Comparison of ENCODE assay signal across 19 cellular contexts in genomic region chrX:21975242-21975641, GRCh38. TPM values are rescaled to one million over a fixed set of nuclear protein-coding genes. Genes with fewer than 3 reads are reported as not detected.
DNase-seq lines count a peak whose midpoint lies in the region; ATAC-seq, FAIRE-seq and TF ChIP-seq lines count a peak whose summit lies in the region.
"Had no signal": no experiment of that assay in that cellular context is flagged by ENCODE, and none has a peak within 500 bp of the region (broad histone marks: within the 10 kb centered on the region; RNA-seq: fewer than 3 reads in every experiment).

No MANE protein-coding gene starts in this region.

- H3K56ac ChIP-seq in H9 (ENCODE audit: insufficient read length, low read depth, low read length), result no peak overlapping the region

- no peak overlapping the region for H4K5ac ChIP-seq in H9 (ENCODE audit: insufficient read length, low read depth, low read length)

- no peak for FAIRE-seq in frontal cortex (lab: Jason Lieb, UNC)
- FAIRE-seq: H54 had no signal

- no peaks in the 10 kb centered on the region for H3K36me3 ChIP-seq in rectal smooth muscle tissue (ENCODE audit: control insufficient read depth, insufficient read depth, low read length)

- H3K14ac ChIP-seq in H9 (ENCODE audit: insufficient read depth, low read length), result no peak overlapping the region

- peaks cover 26% of the 10 kb centered on the region for H3K4me1 Mint-ChIP-seq in CD4-positive, alpha-beta T cell (ENCODE audit: low read depth)
- H3K4me1 Mint-ChIP-seq in H9, result peaks cover 6 to 8% of the 10 kb centered on the region in 2 experiments; a peak in 1 of 4 replicates

- CTCF ChIA-PET in CD4-positive, alpha-beta T cell (lab: Charles Lee), result interaction anchor here (1.5 to 3.8 kb wide), 2 partner anchors 9 to 14 kb away, joined by 3 to 21 read pairs; no protein-coding TSS in a partner anchor

- no peak overlapping the region for H2BK120ac ChIP-seq in H9 (ENCODE audit: low read depth, low read length, poor library complexity, severe bottlenecking)

- no peaks in the 10 kb centered on the region for H3K9me3 ChIP-seq in CD4-positive, alpha-beta T cell (ENCODE audit: control insufficient read depth, low read length)
- H3K9me3 ChIP-seq in H9 (ENCODE audit: control insufficient read depth, low read depth, low read length), result no peaks in the 10 kb centered on the region
- H3K9me3 ChIP-seq: body of pancreas, Caco-2, tibial artery had no signal

- no peaks in the 10 kb centered on the region for H3K27me3 Mint-ChIP-seq in CD4-positive, alpha-beta T cell
- H3K27me3 Mint-ChIP-seq in H9 (ENCODE audit: low read depth), result no peaks in the 10 kb centered on the region; the same call in 1 of the 2 replicates
- H3K27me3 Mint-ChIP-seq: activated CD8-positive, alpha-beta T cell treated with anti-CD3 and anti-CD28 coated beads for 36 hours; stimulated activated memory B cell treated with anti-CD40 and anti-IgM and Interleukin-4, amounts not matched to agents 10 μg/mL and 1 μg/mL and 100 μg/mL, for 72 hours had no signal

- no peak overlapping the region for H3T11ph ChIP-seq in H9 (ENCODE audit: low read length)

- no peak overlapping the region for H3K9ac ChIP-seq in rectal smooth muscle tissue (ENCODE audit: low read length)
- H3K9ac ChIP-seq in H9 (ENCODE audit: extremely low read depth, insufficient read length, low read length), result no peak overlapping the region

- no peaks in the 10 kb centered on the region for H3K79me2 ChIP-seq in H9 (ENCODE audit: insufficient read depth, low read length)

- no peak overlapping the region for H3K27ac ChIP-seq in CD4-positive, alpha-beta T cell (ENCODE audit: low read depth, low read length)
- H3K27ac ChIP-seq in VCaP (peak overlapping the region; percentile 89), rectal smooth muscle tissue (ENCODE audit: low read depth, low read length) (peak overlapping the region; percentile 73), H9 (ENCODE audit: insufficient read length, low read depth, low read length) (no peak overlapping the region)
- H3K27ac ChIP-seq: body of pancreas had no signal

- no peak overlapping the region for H2BK20ac ChIP-seq in H9 (ENCODE audit: low read depth, low read length, poor library complexity, severe bottlenecking)

- no peak for TF ChIP-seq CTCF in CD4-positive, alpha-beta T cell (IDR thresholded peaks at IDR 0.05)
- TF ChIP-seq CTCF in VCaP (conservative IDR thresholded peaks at IDR 0.05), result no peak
- no peak for TF ChIP-seq CTCF in H9 (conservative IDR thresholded peaks at IDR 0.05)

- ATAC-seq in CD4-positive, alpha-beta T cell (ENCODE audit: poor library complexity), result no peak
- ATAC-seq in left lobe of liver, result peak; percentile 67
- ATAC-seq: activated CD8-positive, alpha-beta T cell treated with anti-CD3 and anti-CD28 coated beads for 36 hours; activated naive CD4-positive, alpha-beta T cell treated with anti-CD3 and anti-CD28 coated beads, Interleukin-2, amount 50 U/mL, for 72 hours; body of pancreas; right cardiac atrium; stimulated activated memory B cell treated with anti-CD40 and anti-IgM and Interleukin-4, amounts not matched to agents 10 μg/mL and 1 μg/mL and 100 μg/mL, for 72 hours had no signal

- H2AK5ac ChIP-seq in H9 (ENCODE audit: insufficient read length, low read length), result no peak overlapping the region

- no peak overlapping the region for H2BK15ac ChIP-seq in H9 (ENCODE audit: low read depth, low read length)

- no peak overlapping the region for H2BK12ac ChIP-seq in H9 (ENCODE audit: insufficient read length, low read depth, low read length)

- H3K9me3 Mint-ChIP-seq in CD4-positive, alpha-beta T cell, result peaks cover 2% of the 10 kb centered on the region
- H3K9me3 Mint-ChIP-seq in H9, result peaks cover 0 to 20% of the 10 kb centered on the region in 2 experiments; a peak in 4 of 5 replicates
- H3K9me3 Mint-ChIP-seq: activated CD8-positive, alpha-beta T cell treated with anti-CD3 and anti-CD28 coated beads for 36 hours; activated naive CD4-positive, alpha-beta T cell treated with anti-CD3 and anti-CD28 coated beads, Interleukin-2, amount 50 U/mL, for 72 hours; stimulated activated memory B cell treated with anti-CD40 and anti-IgM and Interleukin-4, amounts not matched to agents 10 μg/mL and 1 μg/mL and 100 μg/mL, for 72 hours; T-helper 1 cell treated with Interleukin-12 subunit alpha and Interleukin-12 subunit beta and Interleukin-4 antibody, amounts not matched to agents 30 μg/mL and 1 μg/mL, for 36 hours had no signal

- no peak overlapping the region for H2AFZ ChIP-seq in H9 (ENCODE audit: low read length)

- H4K8ac ChIP-seq in H9 (replicated peaks; ENCODE audit: insufficient read length, low read depth, low read length), result no peak overlapping the region

- H3K4me3 Mint-ChIP-seq in CD4-positive, alpha-beta T cell, result no peak overlapping the region
- no peak overlapping the region for H3K4me3 Mint-ChIP-seq in H9
- H3K4me3 Mint-ChIP-seq: activated CD8-positive, alpha-beta T cell treated with anti-CD3 and anti-CD28 coated beads for 36 hours; stimulated activated memory B cell treated with anti-CD40 and anti-IgM and Interleukin-4, amounts not matched to agents 10 μg/mL and 1 μg/mL and 100 μg/mL, for 72 hours; T-helper 1 cell treated with Interleukin-12 subunit alpha and Interleukin-12 subunit beta and Interleukin-4 antibody, amounts not matched to agents 30 μg/mL and 1 μg/mL, for 36 hours had no signal

- intact Hi-C loops in CD4-positive, alpha-beta T cell (cut with DNase I, micrococcal nuclease), result loop anchor here in 1 of 2 experiments (2.0 kb wide), 1 partner anchor 32 kb away; no protein-coding TSS in a partner anchor

- no peak overlapping the region for H3K18ac ChIP-seq in H9 (ENCODE audit: insufficient read length, low read depth, low read length)

- POLR2A ChIA-PET in CD4-positive, alpha-beta T cell (lab: Charles Lee), result interaction anchor here (1.2 to 1.3 kb wide), 2 partner anchors 34 to 161 kb away, joined by 3 to 6 read pairs; no protein-coding TSS in a partner anchor

- H2BK5ac ChIP-seq in H9 (ENCODE audit: insufficient read length, low read length), result no peak overlapping the region

- peaks cover 34% of the 10 kb centered on the region for H3K36me3 Mint-ChIP-seq in CD4-positive, alpha-beta T cell (ENCODE audit: low read depth)
- H3K36me3 Mint-ChIP-seq in H9 (ENCODE audit: insufficient read depth in 1 of 3, low read depth in 3 of 3), result peaks cover 46 to 93% (median 89%) of the 10 kb centered on the region in 3 experiments

- no peak overlapping the region for H3K4me2 ChIP-seq in H9 (ENCODE audit: insufficient read depth, insufficient read length, low read length)

- no peaks in the 10 kb centered on the region for H3K23me2 ChIP-seq in H9 (ENCODE audit: insufficient read length, low read depth, low read length, poor library complexity, severe bottlenecking)

- H3K4me3 ChIP-seq in rectal smooth muscle tissue (ENCODE audit: low read length), result no peak overlapping the region
- H3K4me3 ChIP-seq: body of pancreas, tibial artery had no signal

- WGBS in H9 (ENCODE audit: extremely low coverage, insufficient read length, low lambda C conversion rate), result no CpG with 5 or more reads among the region's 3 CpGs

- H3K79me1 ChIP-seq in H9 (ENCODE audit: insufficient read depth, low read depth, low read length, poor library complexity, severe bottlenecking), result no peaks in the 10 kb centered on the region

- H3K4me1 ChIP-seq in rectal smooth muscle tissue (ENCODE audit: control insufficient read depth, insufficient read depth, low read length) (peaks cover 2% of the 10 kb centered on the region), H9 (ENCODE audit: insufficient read depth, low read length) (no peaks in the 10 kb centered on the region)

- no peak overlapping the region for H4K91ac ChIP-seq in H9 (ENCODE audit: insufficient read length, low read depth, low read length)

- peak overlapping the region; percentile 94 for H3K27ac Mint-ChIP-seq in CD4-positive, alpha-beta T cell
- 0 out of 7 replicates have a peak overlapping the region, but pooled peaks of 1 of the 3 experiments have one; percentile 27 for H3K27ac Mint-ChIP-seq in H9

- no peaks in the 10 kb centered on the region for H3K27me3 ChIP-seq in CD4-positive, alpha-beta T cell (ENCODE audit: control insufficient read depth, insufficient read depth, low read length)
- H3K27me3 ChIP-seq in rectal smooth muscle tissue (ENCODE audit: control insufficient read depth, insufficient read depth, low read length), result no peaks in the 10 kb centered on the region
- H3K27me3 ChIP-seq in H9 (ENCODE audit: insufficient read depth, low read length), result no peaks in the 10 kb centered on the region
- H3K27me3 ChIP-seq: body of pancreas, tibial artery had no signal

- H3K23ac ChIP-seq in H9 (ENCODE audit: insufficient read length, low read depth, low read length), result no peak overlapping the region

- DNase-seq in CD4-positive, alpha-beta T cell, result no peak
- DNase-seq in left lobe of liver (ENCODE audit: low spot score) (no peak), frontal cortex (ENCODE audit: low spot score in 2 of 2) (no peak), H9 (no peak), NOMO-1 (lab: John Stamatoyannopoulos, UW; ENCODE audit: unreplicated experiment in 2 of 2) (no peak), HPDE6-E6E7 (ENCODE audit: extremely low spot score) (no peak)
- DNase-seq: activated CD8-positive, alpha-beta T cell treated with anti-CD3 and anti-CD28 coated beads for 36 hours; activated T-cell treated with anti-CD3 and anti-CD28 coated beads, Interleukin-2, amount 50 U/mL, for 48 hours; body of pancreas; Caco-2; NCI-H1436 treated with DMSO at 0.1 percent for 48 hours; right cardiac atrium; tibial artery had no signal

- H3K4ac ChIP-seq in H9 (ENCODE audit: low read depth, low read length), result no peak overlapping the region

- no peaks in the 10 kb centered on the region for H4K20me1 ChIP-seq in H9 (ENCODE audit: control insufficient read depth, insufficient read depth, insufficient read length)

RNA-seq across cellular contexts. Expression of gene SMS, which starts 34.7 kb away (rescaled TPM):
- 10 to 100 TPM; 17.8 to 19.6 TPM for total RNA-seq in CD4-positive, alpha-beta T cell
- total RNA-seq in left lobe of liver (17.8 TPM), frontal cortex (218 TPM), H9 (2021) (411 and 415 TPM in 2 replicates)

RNA-seq across cellular contexts. Expression of gene PHEX, which starts 56.9 kb away (rescaled TPM):
- total RNA-seq in CD4-positive, alpha-beta T cell, result under 1 TPM; 0.08 to 0.14 TPM
- total RNA-seq in left lobe of liver, result not detected
- 2.0 TPM for total RNA-seq in frontal cortex
- 0.11 and 0.15 TPM in 2 replicates for total RNA-seq in H9 (2021)
- total RNA-seq: body of pancreas had no signal

Comparison
In these comparisons a context has a peak if more than half of its experiments do, and no peak if none do; other contexts are left out.
1. H3K27ac ChIP-seq: peak in VCaP (single experiment) and rectal smooth muscle tissue (single experiment); none in CD4-positive, alpha-beta T cell (single experiment) and H9 (single experiment).
2. RNA of gene SMS, which starts 34.7 kb away (total RNA-seq): 411 to 415 TPM in H9 and 218 TPM in frontal cortex (single experiment); 17.8 to 19.6 TPM in CD4-positive, alpha-beta T cell and 17.8 TPM in left lobe of liver (single experiment); every median in the first group is over 10 times any median in the second.